In the genomic region with DNA sequence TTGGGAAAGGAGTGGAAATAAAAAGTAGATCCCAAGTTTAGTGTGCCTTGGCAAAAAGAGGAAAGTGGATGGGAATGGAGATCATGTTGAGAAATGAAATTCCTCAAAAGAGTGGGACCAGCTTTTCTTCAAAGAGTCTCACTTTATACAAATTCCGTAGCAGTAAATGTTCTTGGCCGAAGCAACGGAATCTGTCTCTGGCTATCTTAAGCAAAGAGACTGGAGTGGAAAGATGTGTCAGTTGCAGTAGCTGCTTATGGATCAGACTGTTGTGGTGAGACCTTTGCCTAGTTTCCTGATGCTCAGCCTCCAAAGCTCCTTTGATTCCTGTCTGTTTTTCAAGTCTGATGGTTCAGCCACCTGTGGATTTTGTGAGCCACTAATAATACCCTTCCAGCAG, we compare ENCODE assay signal across 1 cellular context.
TF ChIP-seq lines count a peak whose summit lies in the region.

No MANE protein-coding gene starts in this region.

TF ChIP-seq in K562, 482 proteins besides CTCF, POLR2A, EP300 and RAD21:
- TF ChIP-seq CREBBP (IDR thresholded peaks at IDR 0.05; ENCODE audit: low read depth, low read length): no peak
- TF ChIP-seq CHCHD3 (CRISPR knock-in tag; IDR thresholded peaks at IDR 0.05): no peak
- TF ChIP-seq ZNF583 (CRISPR knock-in tag; IDR thresholded peaks at IDR 0.05): no peak
- no peak for TF ChIP-seq PPARD (CRISPR knock-in tag; IDR thresholded peaks at IDR 0.05)
- TF ChIP-seq SLC30A9 (CRISPR knock-in tag; IDR thresholded peaks at IDR 0.05): no peak
TF ChIP-seq in K562: peak in this region for 0.
